In the genomic region with DNA sequence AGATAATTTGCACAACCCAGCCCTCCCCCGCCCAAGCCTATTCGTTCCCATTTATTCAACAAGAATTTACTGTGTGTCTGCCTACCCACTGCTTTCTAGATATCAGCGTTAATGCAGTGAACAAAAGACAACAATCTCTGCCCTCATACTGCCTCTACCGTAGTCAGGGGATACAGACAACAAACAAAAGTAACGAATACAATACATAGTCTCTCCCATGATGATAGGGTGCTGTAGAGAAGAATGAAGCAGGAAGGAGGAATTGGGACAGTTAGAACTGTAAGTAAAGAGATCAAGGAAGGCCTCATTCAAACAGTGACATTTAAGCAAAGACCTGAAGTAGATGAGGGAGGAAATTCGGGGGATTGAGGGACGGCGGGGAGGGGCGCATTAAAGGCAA, we compare ENCODE assay signal across 11 cellular contexts. TPM values are rescaled to one million over a fixed set of nuclear protein-coding genes. Genes with fewer than 3 reads are reported as not detected.
DNase-seq lines count a peak whose midpoint lies in the region; ATAC-seq, FAIRE-seq and TF ChIP-seq lines count a peak whose summit lies in the region.
"Had no signal": no experiment of that assay in that cellular context is flagged by ENCODE, and none has a peak within 500 bp of the region (broad histone marks: within the 10 kb centered on the region; RNA-seq: fewer than 3 reads in every experiment).

No MANE protein-coding gene starts in this region.

- no peak for TF ChIP-seq EP300 in stomach (IDR thresholded peaks at IDR 0.05)

- dilution Hi-C loops in keratinocyte (cut with MboI; ENCODE audit: extremely low pct_ligation_motif_present, low sequenced_read_pairs) = no loop called here

- H3K36me3 Mint-ChIP-seq in HFFc6 (ENCODE audit: low read depth) = peaks cover 4% of the 10 kb centered on the region
- H3K36me3 Mint-ChIP-seq in activated CD4-positive, alpha-beta memory T cell treated with anti-CD3 and anti-CD28 coated beads, Interleukin-2, amount 10 ng/mL, durations not matched to agents 7 days and 5 days (ENCODE audit: low read depth) = peaks cover 36% of the 10 kb centered on the region

- TF ChIP-seq CTCF in AG10803 (conservative IDR thresholded peaks at IDR 0.05; ENCODE audit: low read length) (no peak), HFFc6 (IDR thresholded peaks at IDR 0.05) (no peak), keratinocyte (optimal IDR thresholded peaks at IDR 0.05 in 1 of 3, IDR thresholded peaks at IDR 0.05 in 1 of 3, conservative IDR thresholded peaks at IDR 0.05 in 1 of 3; ENCODE audit: extremely low read depth in 1 of 3, insufficient read depth in 2 of 3, low read length in 3 of 3) (no peak), stomach (IDR thresholded peaks at IDR 0.05) (no peak), body of pancreas (IDR thresholded peaks at IDR 0.05) (no peak)

- H3K4me2 ChIP-seq in keratinocyte (ENCODE audit: control insufficient read depth, extremely low read depth, insufficient read depth, low read depth, low read length) = peak overlapping the region; percentile 83

- H3K79me2 ChIP-seq in keratinocyte (ENCODE audit: control insufficient read depth, insufficient read depth, low read length) = peaks cover 51% of the 10 kb centered on the region

- no peaks in the 10 kb centered on the region for H4K20me1 ChIP-seq in keratinocyte (ENCODE audit: control insufficient read depth, extremely low read depth, insufficient read depth, low read length)

- no peaks in the 10 kb centered on the region for H3K9me1 ChIP-seq in keratinocyte (ENCODE audit: control insufficient read depth, extremely low read depth, insufficient read depth, low read length)

- intact Hi-C loops in stomach (cut with DNase I; ENCODE audit: low total_unique reads) = no loop called here
- intact Hi-C loops in body of pancreas (cut with DNase I) = no loop called here

- H3K27me3 Mint-ChIP-seq in HFFc6 (ENCODE audit: insufficient read depth) = no peaks in the 10 kb centered on the region; the same call in 1 of the 2 replicates
- H3K27me3 Mint-ChIP-seq in activated CD4-positive, alpha-beta memory T cell treated with anti-CD3 and anti-CD28 coated beads, Interleukin-2, amount 10 ng/mL, durations not matched to agents 7 days and 5 days = no peaks in the 10 kb centered on the region

- CTCF ChIA-PET in activated CD4-positive, alpha-beta memory T cell treated with anti-CD3 and anti-CD28 coated beads, Interleukin-2, amount 10 ng/mL, durations not matched to agents 7 days and 5 days (lab: Charles Lee) = interaction anchor here (0.7 kb wide), 1 partner anchor 501 kb away, joined by 3 read pairs; no protein-coding TSS in a partner anchor

- H3K4me3 ChIP-seq in AG10803 (ENCODE audit: low read length) (no peak overlapping the region; the same call in 1 of the 2 replicates), keratinocyte (ENCODE audit: control insufficient read depth in 2 of 3, extremely low read depth in 1 of 3, insufficient read depth in 2 of 3, low read depth in 1 of 3, low read length in 3 of 3) (peak overlapping the region in 1 of 3 experiments; percentile 36), stomach (peak overlapping the region in 2 of 4 donors; percentile 97 to 98), body of pancreas (no peak overlapping the region)

- no peak for ATAC-seq in HG03378 (IDR thresholded peaks at IDR 0.05; ENCODE audit: unreplicated experiment)
- ATAC-seq in body of pancreas = no peak

- H3K9me3 Mint-ChIP-seq in HFFc6 = no peaks in the 10 kb centered on the region
- no peaks in the 10 kb centered on the region for H3K9me3 Mint-ChIP-seq in activated CD4-positive, alpha-beta memory T cell treated with anti-CD3 and anti-CD28 coated beads, Interleukin-2, amount 10 ng/mL, durations not matched to agents 7 days and 5 days

- no peak overlapping the region for H2AFZ ChIP-seq in keratinocyte (ENCODE audit: control insufficient read depth, low read length)

- FAIRE-seq in keratinocyte (lab: Jason Lieb, UNC) = no peak
- no peak for FAIRE-seq in GM12891 (lab: Jason Lieb, UNC)
- FAIRE-seq: G401.6 had no signal

- peak overlapping the region; percentile 96 for H3K4me3 Mint-ChIP-seq in HFFc6
- peak overlapping the region; percentile 58 for H3K4me3 Mint-ChIP-seq in activated CD4-positive, alpha-beta memory T cell treated with anti-CD3 and anti-CD28 coated beads, Interleukin-2, amount 10 ng/mL, durations not matched to agents 7 days and 5 days

- H3K4me1 ChIP-seq in keratinocyte (ENCODE audit: control insufficient read depth, extremely low read depth, insufficient read depth, low read length) (peaks cover 65% of the 10 kb centered on the region), stomach (peaks cover 28 to 75% (median 51%) of the 10 kb centered on the region in 4 donors), body of pancreas (peaks cover 25% of the 10 kb centered on the region)

- H3K27ac ChIP-seq in keratinocyte (ENCODE audit: control insufficient read depth, insufficient read depth, low read length) = peak overlapping the region; percentile 96
- peak overlapping the region in 2 of 5 donors; percentile 86 to 88 for H3K27ac ChIP-seq in stomach
- no peak overlapping the region for H3K27ac ChIP-seq in body of pancreas
- H3K27ac ChIP-seq: sigmoid colon, uterus had no signal

- H3K36me3 ChIP-seq in keratinocyte (ENCODE audit: control insufficient read depth in 2 of 2, extremely low read depth in 1 of 2, insufficient read depth in 2 of 2, low read length in 2 of 2) = peaks cover 1 to 3% of the 10 kb centered on the region in 2 experiments
- H3K36me3 ChIP-seq in stomach = peaks cover 6 to 44% (median 38%) of the 10 kb centered on the region in 4 donors
- peaks cover 0 to 4% of the 10 kb centered on the region in 2 donors for H3K36me3 ChIP-seq in body of pancreas (replicated peaks in 1 of 2; ENCODE audit: insufficient read depth in 1 of 2, low read depth in 2 of 2)
- H3K36me3 ChIP-seq: uterus had no signal

- POLR2A ChIA-PET in activated CD4-positive, alpha-beta memory T cell treated with anti-CD3 and anti-CD28 coated beads, Interleukin-2, amount 10 ng/mL, durations not matched to agents 7 days and 5 days (lab: Charles Lee) = no interaction called here

- H3K9me3 ChIP-seq in keratinocyte (ENCODE audit: control insufficient read depth, low read depth, low read length) = no peaks in the 10 kb centered on the region
- H3K9me3 ChIP-seq in stomach = no peaks in the 10 kb centered on the region
- no peaks in the 10 kb centered on the region for H3K9me3 ChIP-seq in body of pancreas
- H3K9me3 ChIP-seq: sigmoid colon, uterus had no signal

- peaks cover 47% of the 10 kb centered on the region for H3K4me1 Mint-ChIP-seq in HFFc6 (ENCODE audit: low read depth)
- peaks cover 51% of the 10 kb centered on the region for H3K4me1 Mint-ChIP-seq in activated CD4-positive, alpha-beta memory T cell treated with anti-CD3 and anti-CD28 coated beads, Interleukin-2, amount 10 ng/mL, durations not matched to agents 7 days and 5 days

- peak overlapping the region; percentile 69 for H3K27ac Mint-ChIP-seq in HFFc6
- peak overlapping the region; percentile 16 for H3K27ac Mint-ChIP-seq in activated CD4-positive, alpha-beta memory T cell treated with anti-CD3 and anti-CD28 coated beads, Interleukin-2, amount 10 ng/mL, durations not matched to agents 7 days and 5 days

- DNase-seq in AG10803 (ENCODE audit: low read depth) (peak; percentile 8), HFFc6 (no peak), keratinocyte (ENCODE audit: low read depth, low spot score) (no peak), GM12891 (ENCODE audit: insufficient read length, low spot score) (no peak), stomach (no peak), body of pancreas (no peak)
- DNase-seq in activated CD4-positive, alpha-beta memory T cell treated with anti-CD3 and anti-CD28 coated beads, Interleukin-2, amount 10 ng/mL, durations not matched to agents 7 days and 5 days = no peak
- DNase-seq: sigmoid colon, uterus had no signal

- WGBS in stomach, 5 donors = 43 to 66% (median 57%) methylated on average over 9 of the region's 9 CpGs
- 55 to 56% methylated on average over 9 of the region's 9 CpGs for WGBS in body of pancreas, 2 donors

- no peaks in the 10 kb centered on the region for H3K27me3 ChIP-seq in keratinocyte (ENCODE audit: control insufficient read depth, extremely low read depth, insufficient read depth, low read length)
- no peaks in the 10 kb centered on the region for H3K27me3 ChIP-seq in stomach
- H3K27me3 ChIP-seq in body of pancreas = no peaks in the 10 kb centered on the region
- H3K27me3 ChIP-seq: sigmoid colon, uterus had no signal

- no peak for TF ChIP-seq POLR2A in GM12891 (IDR thresholded peaks at IDR 0.05; ENCODE audit: low read depth, low read length)
- no peak for TF ChIP-seq POLR2A in stomach (IDR thresholded peaks at IDR 0.05)
- TF ChIP-seq POLR2A in body of pancreas (IDR thresholded peaks at IDR 0.05) = no peak

- peak overlapping the region; percentile 96 for H3K9ac ChIP-seq in keratinocyte (ENCODE audit: control insufficient read depth, extremely low read depth, insufficient read depth, low read length)

RNA-seq across cellular contexts. Expression of a gene that starts 1.7 kb away (rescaled TPM):
- total RNA-seq in HFFc6 (2021; fragmentation: NEBNext Ultra II Directional; extraction: Animal tissue kit (Norgen Biotek cat#: 25700)) = 10 to 100 TPM; 26.6 to 31.0 (median 28.0) TPM
- 10 to 100 TPM; 20.8 to 21.5 TPM for total RNA-seq in activated CD4-positive, alpha-beta memory T cell treated with anti-CD3 and anti-CD28 coated beads, Interleukin-2, amount 10 ng/mL, durations not matched to agents 7 days and 5 days
- polyA plus RNA-seq in keratinocyte (31.5 to 55.4 TPM (median 48.7 TPM) in 3 replicates), stomach (10 to 100 TPM; 14.4 to 16.8 (median 15.6) TPM)
- 26.2 TPM for polyA plus RNA-seq in keratinocyte (2011; ENCODE audit: low read depth)
- 19.1 and 38.5 TPM in 2 replicates for polyA plus RNA-seq in keratinocyte (2011; cell fraction: cytosol; rRNA removed)
- 53.8 and 72.2 TPM in 2 replicates for polyA plus RNA-seq in keratinocyte (2011; cell fraction: nucleus; rRNA removed)
- polyA plus RNA-seq in keratinocyte (2012; ENCODE audit: low replicate concordance) = 16.2 and 25.1 TPM in 2 replicates
- 10.3 to 41.4 TPM (median 26.9 TPM) in 3 replicates for polyA minus RNA-seq in keratinocyte
- polyA minus RNA-seq in keratinocyte (2011; cell fraction: cytosol; rRNA and poly(A)+ RNA removed) = 23.8 TPM
- 44.0 and 69.7 TPM in 2 replicates for polyA minus RNA-seq in keratinocyte (2011; cell fraction: nucleus; rRNA and poly(A)+ RNA removed)
- polyA plus RNA-seq in GM12891 (2012; ENCODE audit: low read depth, missing spikeins) = 19.5 TPM
- total RNA-seq in stomach (10 to 100 TPM in 2 of 5 donors, 1 to 10 TPM in 3; 2.9 to 48.3 (median 5.2) TPM), body of pancreas (10 to 100 TPM in 1 of 2 donors, 1 to 10 TPM in 1; 6.3 to 14.5 TPM)

RNA-seq across cellular contexts. Expression of a gene that starts 1.8 kb away (rescaled TPM):
- 100 to 1,000 TPM in 3 of 6 experiments, 10 to 100 TPM in 3; 74.4 to 118 (median 96.0) TPM for total RNA-seq in HFFc6 (2021; fragmentation: NEBNext Ultra II Directional; extraction: Animal tissue kit (Norgen Biotek cat#: 25700))
- 10 to 100 TPM; 80.2 to 81.5 TPM for total RNA-seq in activated CD4-positive, alpha-beta memory T cell treated with anti-CD3 and anti-CD28 coated beads, Interleukin-2, amount 10 ng/mL, durations not matched to agents 7 days and 5 days
- polyA plus RNA-seq in keratinocyte (46.0 to 107 TPM (median 85.7 TPM) in 3 replicates), stomach (100 to 1,000 TPM in 2 of 3 donors, 10 to 100 TPM in 1; 100.0 to 217 (median 145) TPM)
- 185 TPM for polyA plus RNA-seq in keratinocyte (2011; ENCODE audit: low read depth)
- 86.7 and 96.3 TPM in 2 replicates for polyA plus RNA-seq in keratinocyte (2011; cell fraction: cytosol; rRNA removed)
- polyA plus RNA-seq in keratinocyte (2011; cell fraction: nucleus; rRNA removed) = 13.9 and 37.6 TPM in 2 replicates
- polyA plus RNA-seq in keratinocyte (2012; ENCODE audit: low replicate concordance) = 56.1 and 96.8 TPM in 2 replicates
- polyA minus RNA-seq in keratinocyte = 1.3 to 8.5 TPM (median 3.8 TPM) in 3 replicates
- polyA minus RNA-seq in keratinocyte (2011; cell fraction: cytosol; rRNA and poly(A)+ RNA removed) = 60.8 TPM
- 4.4 and 9.3 TPM in 2 replicates for polyA minus RNA-seq in keratinocyte (2011; cell fraction: nucleus; rRNA and poly(A)+ RNA removed)
- 120 TPM for polyA plus RNA-seq in GM12891 (2012; ENCODE audit: low read depth, missing spikeins)
- total RNA-seq in stomach (100 to 1,000 TPM in 3 of 5 donors, 10 to 100 TPM in 2; 36.8 to 217 (median 105) TPM), body of pancreas (10 to 100 TPM; 74.2 to 83.0 TPM)
